ENCODE assay signal across 8 cellular contexts in the genomic region with DNA sequence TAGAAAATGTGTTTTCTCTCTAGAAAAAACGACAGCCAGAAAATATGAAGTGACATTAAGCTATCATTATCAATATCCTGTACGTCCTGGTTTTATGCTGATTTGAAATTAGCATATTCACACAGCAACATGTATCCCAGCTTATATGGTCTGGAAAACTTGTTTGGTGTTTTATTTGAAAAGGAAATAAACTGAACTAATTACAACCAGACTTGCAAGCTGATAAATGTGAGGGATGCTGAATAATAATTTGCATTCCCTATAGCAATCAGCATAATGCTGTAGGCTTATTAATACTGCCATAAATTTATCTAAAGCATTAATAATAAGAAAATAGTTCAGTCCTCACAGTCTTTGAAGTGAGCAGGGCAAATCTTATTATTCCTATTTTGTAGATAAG.
"Had no signal": no experiment of that assay in that cellular context is flagged by ENCODE, and none has a peak within 500 bp of the region (broad histone marks: within the 10 kb centered on the region; RNA-seq: fewer than 3 reads in every experiment).

No MANE protein-coding gene starts in this region.

- H3K4me3 ChIP-seq: GM23248, GM23338, HAP-1 had no signal

- H3K9ac ChIP-seq: GM23248 had no signal

- H3K9me3 ChIP-seq: HAP-1 had no signal

- H3K36me3 ChIP-seq: HAP-1 had no signal

- H3K27ac ChIP-seq: GM23248 had no signal

- DNase-seq: GM23248, GOT3, H7, H9, HCEC 1CT, HFFc6 had no signal
